In genomic region chr1:85495556-85495955, GRCh38 we compare ENCODE assay signal across 13 cellular contexts. TPM values are rescaled to one million over a fixed set of nuclear protein-coding genes. Genes with fewer than 3 reads are reported as not detected.
A peak's percentile ranks its signal among the peaks of the same experiment; 100 is the strongest.
DNase-seq lines count a peak whose midpoint lies in the region; ATAC-seq and TF ChIP-seq lines count a peak whose summit lies in the region.
"Had no signal": no experiment of that assay in that cellular context is flagged by ENCODE, and none has a peak within 500 bp of the region (broad histone marks: within the 10 kb centered on the region; RNA-seq: fewer than 3 reads in every experiment).

No MANE protein-coding gene starts in this region.

- no peaks in the 10 kb centered on the region for H3K27me3 ChIP-seq in trophoblast cell (ENCODE audit: insufficient read depth, low read length)
- no peaks in the 10 kb centered on the region for H3K27me3 ChIP-seq in adrenal gland
- H3K27me3 ChIP-seq: uterus had no signal

- H3K36me3 ChIP-seq in trophoblast cell (ENCODE audit: control insufficient read depth in 1 of 2, insufficient read depth in 2 of 2, low read length in 2 of 2) (no peaks in the 10 kb centered on the region), adrenal gland (replicated peaks in 1 of 2) (no peaks in the 10 kb centered on the region)
- H3K36me3 ChIP-seq: uterus had no signal

- no peak overlapping the region for H3K4ac ChIP-seq in trophoblast cell (ENCODE audit: low read depth, low read length)

- H3K9ac ChIP-seq in trophoblast cell (ENCODE audit: low read length): no peak overlapping the region

- no peak overlapping the region for H3K14ac ChIP-seq in trophoblast cell (ENCODE audit: low read length)

- no peak overlapping the region for H2BK120ac ChIP-seq in trophoblast cell (ENCODE audit: insufficient read depth, low read length, poor library complexity)

- peaks cover 4 to 13% of the 10 kb centered on the region in 2 experiments for H3K4me1 ChIP-seq in trophoblast cell (ENCODE audit: control insufficient read depth in 1 of 2, insufficient read depth in 2 of 2, low read length in 2 of 2)
- H3K4me1 ChIP-seq in adrenal gland (replicated peaks in 1 of 2): no peaks in the 10 kb centered on the region
- H3K4me1 ChIP-seq: uterus had no signal

- no peaks in the 10 kb centered on the region for H3K79me2 ChIP-seq in trophoblast cell (ENCODE audit: control insufficient read depth, insufficient read depth, low read length, poor library complexity)

- intact Hi-C loops in posterior vena cava (cut with DNase I) (no loop called here), adrenal gland (cut with DNase I) (no loop called here)

- H3K27ac ChIP-seq in trophoblast cell (ENCODE audit: low read depth, low read length) (no peak overlapping the region), adrenal gland (no peak overlapping the region)

- no peak overlapping the region for H3K23ac ChIP-seq in trophoblast cell (ENCODE audit: low read length)

- H2AK5ac ChIP-seq in trophoblast cell (ENCODE audit: low read length): no peak overlapping the region

- H3K18ac ChIP-seq in trophoblast cell (ENCODE audit: low read length): no peak overlapping the region

- no peak overlapping the region for H2BK5ac ChIP-seq in trophoblast cell (ENCODE audit: low read depth, low read length, poor library complexity)

- no peak overlapping the region for H2BK12ac ChIP-seq in trophoblast cell (ENCODE audit: low read length)

- no peak overlapping the region for H3K4me3 ChIP-seq in trophoblast cell (ENCODE audit: low read depth, low read length)
- H3K4me3 ChIP-seq in adrenal gland: no peak overlapping the region
- H3K4me3 ChIP-seq: uterus had no signal

- H3K9me3 ChIP-seq in trophoblast cell (ENCODE audit: insufficient read depth, low read depth, low read length): no peaks in the 10 kb centered on the region
- H3K9me3 ChIP-seq in adrenal gland (replicated peaks in 1 of 3): no peaks in the 10 kb centered on the region
- H3K9me3 ChIP-seq: uterus had no signal

- no peak overlapping the region for H4K91ac ChIP-seq in trophoblast cell (ENCODE audit: low read depth, low read length)

- H3K4me2 ChIP-seq in trophoblast cell (ENCODE audit: low read length): peak overlapping the region; percentile 21

- DNase-seq in Daoy (ENCODE audit: low read depth) (peak; percentile 95), NCI-H446 treated with DMSO at 0.1 percent for 48 hours (lab: John Stamatoyannopoulos, UW) (peak; percentile 1), cerebellar cortex (ENCODE audit: low spot score) (peak; percentile 9), trophoblast cell (peak; percentile 93 to 97), UCSD-AML1 (lab: John Stamatoyannopoulos, UW; ENCODE audit: unreplicated experiment) (no peak), posterior vena cava (ENCODE audit: low spot score) (no peak), adrenal gland (no peak)
- DNase-seq: activated CD8-positive, alpha-beta memory T cell treated with anti-CD3 and anti-CD28 coated beads for 24 hours; foreskin melanocyte; KBM-7; naive thymus-derived CD8-positive, alpha-beta T cell had no signal

- no peak overlapping the region for H2AFZ ChIP-seq in trophoblast cell (ENCODE audit: insufficient read depth, low read length, poor library complexity)

- TF ChIP-seq CTCF in adrenal gland (IDR thresholded peaks at IDR 0.05): no peak

- no peak overlapping the region for H4K12ac ChIP-seq in trophoblast cell (ENCODE audit: low read depth, low read length)

- ATAC-seq in HG03520 (IDR thresholded peaks at IDR 0.05; ENCODE audit: unreplicated experiment): no peak
- ATAC-seq: naive thymus-derived CD8-positive, alpha-beta T cell had no signal

- H4K8ac ChIP-seq in trophoblast cell (ENCODE audit: low read depth, low read length): no peak overlapping the region

- H3K79me1 ChIP-seq in trophoblast cell (ENCODE audit: low read length): no peaks in the 10 kb centered on the region

- no peak for TF ChIP-seq POLR2A in adrenal gland (IDR thresholded peaks at IDR 0.05)

- no CpG with 5 or more reads among the region's 6 CpGs for WGBS in trophoblast cell (ENCODE audit: extremely low coverage, insufficient coverage, insufficient read length)
- 75 to 91% (median 84%) methylated on average over 6 of the region's 6 CpGs for WGBS in adrenal gland, 4 donors

RNA-seq across cellular contexts. Expression of gene DDAH1, which starts 30.6 kb away (rescaled TPM):
- 56.3 and 63.0 TPM in 2 replicates for total RNA-seq in Daoy (2014; rRNA removed; shearing (Covaris generic))
- 25.8 and 27.4 TPM in 2 replicates for polyA plus RNA-seq in trophoblast cell (2013)
- total RNA-seq in posterior vena cava (10 to 100 TPM; 31.8 to 46.1 TPM), adrenal gland (10 to 100 TPM; 34.9 to 84.5 (median 66.5) TPM)
- 10 to 100 TPM; 15.5 to 34.4 (median 17.3) TPM for polyA plus RNA-seq in adrenal gland
- total RNA-seq: naive thymus-derived CD8-positive, alpha-beta T cell had no signal
- polyA plus RNA-seq: naive thymus-derived CD8-positive, alpha-beta T cell had no signal

Comparison
In these comparisons a context has a peak if more than half of its experiments do, and no peak if none do; other contexts are left out.
1. DNase-seq: peak in Daoy (single experiment), NCI-H446 treated with DMSO at 0.1 percent for 48 hours (single experiment), cerebellar cortex (single experiment) and trophoblast cell (2 of 2); none in UCSD-AML1 (single experiment), posterior vena cava (single experiment) and adrenal gland (0 of 7).